In genomic region chr3:126666600-126667528, GRCh38 we compare ENCODE assay signal across 1 cellular context.
TF ChIP-seq lines count a peak whose summit lies in the region.

No MANE protein-coding gene starts in this region.

TF ChIP-seq in H1, 55 proteins besides CTCF, POLR2A, EP300 and RAD21:
- TF ChIP-seq SIRT6 (IDR thresholded peaks at IDR 0.05; ENCODE audit: low read length) = no peak
- no peak for TF ChIP-seq YY1 (IDR thresholded peaks at IDR 0.05; ENCODE audit: low read depth, low read length)
- TF ChIP-seq GTF2F1 (IDR thresholded peaks at IDR 0.05; ENCODE audit: borderline replicate concordance, low read depth, low read length) = no peak
- TF ChIP-seq E2F6 (IDR thresholded peaks at IDR 0.05) = no peak
- no peak for TF ChIP-seq CBX8 (IDR thresholded peaks at IDR 0.05; ENCODE audit: borderline replicate concordance, low read depth, low read length)
- TF ChIP-seq BCL11A (IDR thresholded peaks at IDR 0.05; ENCODE audit: low read depth in 2 of 2, low read length in 2 of 2) = no peak
- no peak for TF ChIP-seq SAP30 (IDR thresholded peaks at IDR 0.05; ENCODE audit: insufficient read depth, insufficient replicate concordance, low read length)
